Comparison of ENCODE assay signal across 12 cellular contexts in genomic region chr20:35462351-35462750, GRCh38. TPM values are rescaled to one million over a fixed set of nuclear protein-coding genes. Genes with fewer than 3 reads are reported as not detected.
DNase-seq lines count a peak whose midpoint lies in the region; ATAC-seq and TF ChIP-seq lines count a peak whose summit lies in the region.
"Had no signal": no experiment of that assay in that cellular context is flagged by ENCODE, and none has a peak within 500 bp of the region (broad histone marks: within the 10 kb centered on the region; RNA-seq: fewer than 3 reads in every experiment).

No MANE protein-coding gene starts in this region.

- no peaks in the 10 kb centered on the region for H3K9me3 Mint-ChIP-seq in naive B cell
- H3K9me3 Mint-ChIP-seq: natural killer cell treated with Interleukin-12 subunit alpha and Interleukin-12 subunit beta and Interleukin-15 and Interleukin-18, amount 100 ng/mL, for 72 hours had no signal

- CTCF ChIA-PET in RWPE1 (lab: Yijun Ruan, JAX), result interaction anchor here (0.6 kb wide), 1 partner anchor 74 kb away, joined by 3 read pairs; no protein-coding TSS in a partner anchor

- no peaks in the 10 kb centered on the region for H3K36me3 ChIP-seq in colonic mucosa

- ATAC-seq in naive B cell (ENCODE audit: low read depth in 2 of 2) (peak; percentile 67 to 80), GM19397 (IDR thresholded peaks at IDR 0.05; ENCODE audit: unreplicated experiment) (no peak)
- ATAC-seq: lower lobe of right lung; natural killer cell treated with Interleukin-12 subunit alpha and Interleukin-12 subunit beta and Interleukin-15 and Interleukin-18, amount 100 ng/mL, for 72 hours had no signal

- H3K36me3 Mint-ChIP-seq in naive B cell, result no peaks in the 10 kb centered on the region
- H3K36me3 Mint-ChIP-seq: natural killer cell treated with Interleukin-12 subunit alpha and Interleukin-12 subunit beta and Interleukin-15 and Interleukin-18, amount 100 ng/mL, for 72 hours had no signal

- H3K4me3 ChIP-seq in colonic mucosa, result no peak overlapping the region
- H3K4me3 ChIP-seq: lower lobe of right lung had no signal

- DNase-seq in NCI-H146 (lab: John Stamatoyannopoulos, UW) (peak; percentile 49), NCI-H146 treated with DMSO at 0.1 percent for 48 hours (lab: John Stamatoyannopoulos, UW; ENCODE audit: unreplicated experiment) (no peak), NCI-H2107 treated with DMSO at 0.1 percent for 48 hours (lab: John Stamatoyannopoulos, UW; ENCODE audit: unreplicated experiment) (peak; percentile 87), RWPE1 (ENCODE audit: low spot score) (no peak), naive B cell (peak; percentile 29), activated gamma-delta T cell treated with Interleukin-2 at 50 U/mL for 16 hours (no peak), colonic mucosa (no peak)
- DNase-seq: lower lobe of right lung, substantia nigra, T-helper 9 cell had no signal

- H3K27ac Mint-ChIP-seq in naive B cell, result peak overlapping the region; percentile 36 to 82 (median 66)

- TF ChIP-seq CTCF in RWPE1 (conservative IDR thresholded peaks at IDR 0.05; ENCODE audit: low read depth) (no peak), colonic mucosa (IDR thresholded peaks at IDR 0.05) (no peak)

- H3K9me3 ChIP-seq in colonic mucosa, result no peaks in the 10 kb centered on the region
- H3K9me3 ChIP-seq: lower lobe of right lung had no signal

- H3K27me3 ChIP-seq in colonic mucosa, result no peaks in the 10 kb centered on the region

- H3K27me3 Mint-ChIP-seq in naive B cell, result no peaks in the 10 kb centered on the region
- H3K27me3 Mint-ChIP-seq: natural killer cell treated with Interleukin-12 subunit alpha and Interleukin-12 subunit beta and Interleukin-15 and Interleukin-18, amount 100 ng/mL, for 72 hours had no signal

- no peak overlapping the region for H3K9ac ChIP-seq in colonic mucosa (ENCODE audit: low read depth in 2 of 2, low read length in 2 of 2)

- peaks cover 7 to 15% (median 14%) of the 10 kb centered on the region in 3 donors for H3K4me1 Mint-ChIP-seq in naive B cell

- peak overlapping the region in 1 of 8 donors; percentile 28 for H3K4me3 Mint-ChIP-seq in naive B cell
- H3K4me3 Mint-ChIP-seq: natural killer cell treated with Interleukin-12 subunit alpha and Interleukin-12 subunit beta and Interleukin-15 and Interleukin-18, amount 100 ng/mL, for 72 hours had no signal

- POLR2A ChIA-PET in RWPE1 (lab: Yijun Ruan, JAX; ENCODE audit: low non-redundant PET), result interaction anchor here (1.0 kb wide), 1 partner anchor 8 kb away, joined by 3 read pairs; no protein-coding TSS in a partner anchor

- no peaks in the 10 kb centered on the region for H3K4me1 ChIP-seq in colonic mucosa
- H3K4me1 ChIP-seq: lower lobe of right lung had no signal

- intact Hi-C loops in colonic mucosa (cut with DNase I), result loop anchor here (10.0 kb wide), 1 partner anchor 242 kb away; no protein-coding TSS in a partner anchor

- H3K27ac ChIP-seq in RWPE1, result peak overlapping the region; percentile 7; the same call in 1 of the 2 replicates
- no peak overlapping the region for H3K27ac ChIP-seq in colonic mucosa
- H3K27ac ChIP-seq: lower lobe of right lung had no signal

RNA-seq across cellular contexts. Expression of gene CEP250, which starts 7.0 kb away (rescaled TPM):
- 10 to 100 TPM in 1 of 6 donors, 1 to 10 TPM in 4, not detected in 1; 3.4 to 20.5 (median 5.2) TPM for polyA plus RNA-seq in naive B cell (ENCODE audit: low read depth in 6 of 6)
- 10 to 100 TPM; 30.7 to 41.5 TPM for total RNA-seq in colonic mucosa

RNA-seq across cellular contexts. Expression of gene GDF5, which starts 24.3 kb away (rescaled TPM):
- not detected for polyA plus RNA-seq in naive B cell (ENCODE audit: low read depth in 6 of 6)
- under 1 TPM in 1 of 2 donors, not detected in 1; 0.27 TPM for total RNA-seq in colonic mucosa
- total RNA-seq: natural killer cell treated with Interleukin-12 subunit alpha and Interleukin-12 subunit beta and Interleukin-15 and Interleukin-18, amount 100 ng/mL, for 72 hours had no signal

RNA-seq across cellular contexts. Expression of gene UQCC1, which starts 50.6 kb away (rescaled TPM):
- polyA plus RNA-seq in naive B cell (ENCODE audit: low read depth in 6 of 6), result 10 to 100 TPM; 10.2 to 17.1 (median 11.7) TPM
- total RNA-seq in colonic mucosa, result 10 to 100 TPM; 50.4 to 85.6 TPM

Comparison
In these comparisons a context has a peak if more than half of its experiments do, and no peak if none do; other contexts are left out.
1. DNase-seq: peak in NCI-H146 (single experiment), NCI-H2107 treated with DMSO at 0.1 percent for 48 hours (single experiment) and naive B cell (single experiment); none in NCI-H146 treated with DMSO at 0.1 percent for 48 hours (single experiment), RWPE1 (single experiment), activated gamma-delta T cell treated with Interleukin-2 at 50 U/mL for 16 hours (single experiment) and colonic mucosa (single experiment).